ENCODE assay signal across 12 cellular contexts in genomic region chr12:6362383-6362782, GRCh38. TPM values are rescaled to one million over a fixed set of nuclear protein-coding genes. Genes with fewer than 3 reads are reported as not detected.
DNase-seq lines count a peak whose midpoint lies in the region; ATAC-seq and TF ChIP-seq lines count a peak whose summit lies in the region.
"Had no signal": no experiment of that assay in that cellular context is flagged by ENCODE, and none has a peak within 500 bp of the region (broad histone marks: within the 10 kb centered on the region; RNA-seq: fewer than 3 reads in every experiment).

No MANE protein-coding gene starts in this region.

- in situ Hi-C loops in Panc1 (cut with HindIII; ENCODE audit: low pct_unique_long_range_greater_than_20kb, low sequenced_read_pairs), result no loop called here

- no peaks in the 10 kb centered on the region for H3K9me3 Mint-ChIP-seq in activated CD4-positive, alpha-beta T cell treated with anti-CD3 and anti-CD28 coated beads, Interleukin-2, amount 10 ng/mL, durations not matched to agents 24 days and 14 days
- no peaks in the 10 kb centered on the region for H3K9me3 Mint-ChIP-seq in stimulated activated effector memory CD8-positive, alpha-beta T cell treated with anti-CD3 and anti-CD28 coated beads, Interleukin-12 subunit alpha, Interleukin-12 subunit beta, amount 100 ng/mL, for 72 hours

- H3K27ac ChIP-seq in Panc1 (ENCODE audit: low read length) (peak overlapping the region; percentile 77; the same call in 1 of the 2 replicates), gastroesophageal sphincter (peak overlapping the region in 3 of 4 donors; percentile 56 to 87 (median 87))

- H3K27me3 Mint-ChIP-seq in activated CD4-positive, alpha-beta T cell treated with anti-CD3 and anti-CD28 coated beads, Interleukin-2, amount 10 ng/mL, durations not matched to agents 24 days and 14 days, result no peaks in the 10 kb centered on the region

- no peaks in the 10 kb centered on the region for H3K27me3 ChIP-seq in Panc1 (ENCODE audit: control insufficient read depth, insufficient read depth, low read length)
- no peaks in the 10 kb centered on the region for H3K27me3 ChIP-seq in gastroesophageal sphincter

- no peak overlapping the region for H3K4me3 ChIP-seq in Panc1 (ENCODE audit: low read depth in 2 of 2, low read length in 2 of 2)
- H3K4me3 ChIP-seq in gastroesophageal sphincter, result no peak overlapping the region
- H3K4me3 ChIP-seq: mucosa of descending colon had no signal

- peak overlapping the region; percentile 80 for H3K27ac Mint-ChIP-seq in activated CD4-positive, alpha-beta T cell treated with anti-CD3 and anti-CD28 coated beads, Interleukin-2, amount 10 ng/mL, durations not matched to agents 24 days and 14 days
- peak overlapping the region; percentile 59 for H3K27ac Mint-ChIP-seq in stimulated activated effector memory CD8-positive, alpha-beta T cell treated with anti-CD3 and anti-CD28 coated beads, Interleukin-12 subunit alpha, Interleukin-12 subunit beta, amount 100 ng/mL, for 72 hours

- peak overlapping the region; percentile 62 for H3K4me3 Mint-ChIP-seq in activated CD4-positive, alpha-beta T cell treated with anti-CD3 and anti-CD28 coated beads, Interleukin-2, amount 10 ng/mL, durations not matched to agents 24 days and 14 days
- H3K4me3 Mint-ChIP-seq in stimulated activated effector memory CD8-positive, alpha-beta T cell treated with anti-CD3 and anti-CD28 coated beads, Interleukin-12 subunit alpha, Interleukin-12 subunit beta, amount 100 ng/mL, for 72 hours, result peak overlapping the region; percentile 39

- ATAC-seq in Panc1, result no peak
- no peak for ATAC-seq in gastroesophageal sphincter
- ATAC-seq in stimulated activated effector memory CD8-positive, alpha-beta T cell treated with anti-CD3 and anti-CD28 coated beads, Interleukin-12 subunit alpha, Interleukin-12 subunit beta, amount 100 ng/mL, for 72 hours, result no peak
- ATAC-seq in GM21786 (IDR thresholded peaks at IDR 0.05; ENCODE audit: unreplicated experiment), result no peak
- ATAC-seq in GM18868 (IDR thresholded peaks at IDR 0.05; ENCODE audit: unreplicated experiment), result no peak

- no peak for TF ChIP-seq EP300 in gastroesophageal sphincter (IDR thresholded peaks at IDR 0.05)

- intact Hi-C loops in activated CD4-positive, alpha-beta T cell treated with anti-CD3 and anti-CD28 coated beads, Interleukin-2, amount 10 ng/mL, durations not matched to agents 24 days and 14 days (cut with micrococcal nuclease), result loop anchor here (2.0 kb wide), 1 partner anchor 40 kb away; no protein-coding TSS in a partner anchor
- intact Hi-C loops in Panc1 (cut with micrococcal nuclease; ENCODE audit: unreplicated experiment), result no loop called here

- DNase-seq in activated CD4-positive, alpha-beta T cell treated with anti-CD3 and anti-CD28 coated beads, Interleukin-2, amount 10 ng/mL, durations not matched to agents 24 days and 14 days, result no peak
- no peak for DNase-seq in activated CD4-positive, alpha-beta T cell treated with anti-CD3 and anti-CD28 coated beads, Interleukin-2, amount 50 U/mL, for 48 hours
- no peak for DNase-seq in Panc1 (ENCODE audit: low read depth, low spot score)
- DNase-seq in stimulated activated effector memory CD8-positive, alpha-beta T cell treated with anti-CD3 and anti-CD28 coated beads, Interleukin-12 subunit alpha, Interleukin-12 subunit beta, amount 100 ng/mL, for 72 hours (ENCODE audit: low spot score in 2 of 2), result no peak
- DNase-seq in GM19238 (ENCODE audit: insufficient read length, low spot score), result no peak
- DNase-seq: activated CD4-positive, alpha-beta T cell treated with anti-CD3 and anti-CD28 coated beads, Interleukin-2, amount 50 U/mL, for 4 hours; NCI-H1092 treated with DMSO at 0.1 percent for 48 hours; NCI-H82 had no signal

- POLR2A ChIA-PET in Panc1 (lab: Charles Lee), result interaction anchor here (0.8 kb wide), 1 partner anchor 36 kb away, joined by 3 read pairs; no protein-coding TSS in a partner anchor

- H3K4me1 ChIP-seq in Panc1 (ENCODE audit: control insufficient read depth, insufficient read depth, low read length) (peaks cover 6% of the 10 kb centered on the region), gastroesophageal sphincter (peaks cover 0 to 27% (median 5%) of the 10 kb centered on the region in 3 donors)

- no peak for TF ChIP-seq CTCF in Panc1 (IDR thresholded peaks at IDR 0.05)
- TF ChIP-seq CTCF in gastroesophageal sphincter (IDR thresholded peaks at IDR 0.05), result no peak

- TF ChIP-seq POLR2A in gastroesophageal sphincter (IDR thresholded peaks at IDR 0.05), result no peak

- no TSS peak for BruUV-seq in Panc1 (replicated peaks; lab: Mats Ljungman, UMichigan)

- H3K9me3 ChIP-seq in Panc1 (ENCODE audit: control insufficient read depth, insufficient read depth, low read depth, low read length) (no peaks in the 10 kb centered on the region), gastroesophageal sphincter (no peaks in the 10 kb centered on the region)
- H3K9me3 ChIP-seq: mucosa of descending colon had no signal

- peaks cover 16% of the 10 kb centered on the region for H3K4me1 Mint-ChIP-seq in activated CD4-positive, alpha-beta T cell treated with anti-CD3 and anti-CD28 coated beads, Interleukin-2, amount 10 ng/mL, durations not matched to agents 24 days and 14 days
- H3K4me1 Mint-ChIP-seq in stimulated activated effector memory CD8-positive, alpha-beta T cell treated with anti-CD3 and anti-CD28 coated beads, Interleukin-12 subunit alpha, Interleukin-12 subunit beta, amount 100 ng/mL, for 72 hours, result peaks cover 29% of the 10 kb centered on the region

- H3K36me3 ChIP-seq in Panc1 (ENCODE audit: control insufficient read depth, insufficient read depth, low read length) (no peaks in the 10 kb centered on the region), gastroesophageal sphincter (no peaks in the 10 kb centered on the region)

- 64 to 71% methylated on average over 2 to 3 of the region's 3 CpGs for WGBS in gastroesophageal sphincter (ENCODE audit: low coverage in 1 of 2), 2 donors

- H3K36me3 Mint-ChIP-seq in activated CD4-positive, alpha-beta T cell treated with anti-CD3 and anti-CD28 coated beads, Interleukin-2, amount 10 ng/mL, durations not matched to agents 24 days and 14 days (ENCODE audit: low read depth), result no peaks in the 10 kb centered on the region
- no peaks in the 10 kb centered on the region for H3K36me3 Mint-ChIP-seq in stimulated activated effector memory CD8-positive, alpha-beta T cell treated with anti-CD3 and anti-CD28 coated beads, Interleukin-12 subunit alpha, Interleukin-12 subunit beta, amount 100 ng/mL, for 72 hours

- CTCF ChIA-PET in Panc1 (lab: Charles Lee), result interaction anchor here (1.1 kb wide), 1 partner anchor 36 kb away, joined by 7 read pairs; no protein-coding TSS in a partner anchor

RNA-seq across cellular contexts. Expression of gene SCNN1A, which starts 13.0 kb away (rescaled TPM):
- total RNA-seq in activated CD4-positive, alpha-beta T cell treated with anti-CD3 and anti-CD28 coated beads, Interleukin-2, amount 10 ng/mL, durations not matched to agents 24 days and 14 days, result not detected in 2 replicates
- total RNA-seq in Panc1 (2021; ENCODE audit: unreplicated experiment), result 17.1 TPM
- polyA plus RNA-seq in Panc1 (2012; ENCODE audit: insufficient read length), result 17.2 TPM
- total RNA-seq in gastroesophageal sphincter, result 10 to 100 TPM in 1 of 4 donors, 1 to 10 TPM in 1, under 1 TPM in 1, not detected in 1; 0.62 to 19.9 (median 5.2) TPM

RNA-seq across cellular contexts. Expression of gene TNFRSF1A, which starts 20.5 kb away (rescaled TPM):
- 52.7 and 54.4 TPM in 2 replicates for total RNA-seq in activated CD4-positive, alpha-beta T cell treated with anti-CD3 and anti-CD28 coated beads, Interleukin-2, amount 10 ng/mL, durations not matched to agents 24 days and 14 days
- total RNA-seq in Panc1 (2021; ENCODE audit: unreplicated experiment) (108 TPM), gastroesophageal sphincter (100 to 1,000 TPM; 150 to 356 (median 227) TPM)
- polyA plus RNA-seq in Panc1 (2012; ENCODE audit: insufficient read length), result 115 TPM

RNA-seq across cellular contexts. Expression of gene LTBR, which starts 21.6 kb away (rescaled TPM):
- 1.7 and 2.1 TPM in 2 replicates for total RNA-seq in activated CD4-positive, alpha-beta T cell treated with anti-CD3 and anti-CD28 coated beads, Interleukin-2, amount 10 ng/mL, durations not matched to agents 24 days and 14 days
- total RNA-seq in Panc1 (2021; ENCODE audit: unreplicated experiment) (3.1 TPM), gastroesophageal sphincter (100 to 1,000 TPM in 3 of 4 donors, 10 to 100 TPM in 1; 86.5 to 139 (median 119) TPM)
- polyA plus RNA-seq in Panc1 (2012; ENCODE audit: insufficient read length), result 4.6 TPM

RNA-seq across cellular contexts. Expression of gene PLEKHG6, which starts 51.9 kb away (rescaled TPM):
- total RNA-seq in activated CD4-positive, alpha-beta T cell treated with anti-CD3 and anti-CD28 coated beads, Interleukin-2, amount 10 ng/mL, durations not matched to agents 24 days and 14 days, result not detected in 2 replicates
- total RNA-seq in Panc1 (2021; ENCODE audit: unreplicated experiment) (1.1 TPM), gastroesophageal sphincter (10 to 100 TPM in 1 of 4 donors, 1 to 10 TPM in 1, under 1 TPM in 2; 0.35 to 44.5 (median 1.3) TPM)
- 1.8 TPM for polyA plus RNA-seq in Panc1 (2012; ENCODE audit: insufficient read length)

Comparison
In these comparisons a context has a peak if more than half of its experiments do, and no peak if none do; other contexts are left out.
1. RNA of gene LTBR, which starts 21.6 kb away (total RNA-seq): 86.5 to 139 TPM in gastroesophageal sphincter; 3.1 TPM in Panc1 (single experiment) and 1.7 to 2.1 TPM in activated CD4-positive, alpha-beta T cell treated with anti-CD3 and anti-CD28 coated beads, Interleukin-2, amount 10 ng/mL, durations not matched to agents 24 days and 14 days; every median in the first group is over 10 times any median in the second.